Comparison of ENCODE assay signal across 25 cellular contexts in the genomic region with DNA sequence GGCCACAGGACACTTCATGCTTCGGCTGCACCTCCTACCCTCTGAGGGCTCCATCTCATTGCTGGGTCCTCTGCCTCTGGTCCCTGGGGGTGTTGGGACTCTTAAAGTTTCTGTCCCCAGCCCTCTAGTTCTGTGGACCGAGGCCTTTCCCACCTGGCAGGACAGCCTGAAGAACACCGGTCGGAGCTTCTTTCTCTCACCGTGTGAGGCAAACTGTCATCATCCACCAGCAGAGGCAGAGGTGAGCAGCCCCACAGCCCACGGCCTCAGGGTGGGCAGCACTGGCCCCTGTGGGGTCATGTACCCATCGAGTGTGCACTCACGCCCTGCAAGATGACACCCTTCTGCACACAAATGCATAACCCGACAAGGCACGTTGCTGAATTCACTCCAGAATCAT. TPM values are rescaled to one million over a fixed set of nuclear protein-coding genes. Genes with fewer than 3 reads are reported as not detected.
DNase-seq lines count a peak whose midpoint lies in the region; ATAC-seq and TF ChIP-seq lines count a peak whose summit lies in the region.
"Had no signal": no experiment of that assay in that cellular context is flagged by ENCODE, and none has a peak within 500 bp of the region (broad histone marks: within the 10 kb centered on the region; RNA-seq: fewer than 3 reads in every experiment).

No MANE protein-coding gene starts in this region.

- TF ChIP-seq CTCF in H9 (conservative IDR thresholded peaks at IDR 0.05): peak; percentile 55
- peak; percentile 11 for TF ChIP-seq CTCF in astrocyte of the cerebellum (IDR thresholded peaks at IDR 0.05; ENCODE audit: low read depth, low read length, missing control alignments)
- peak; percentile 29 for TF ChIP-seq CTCF in progenitor cell of endocrine pancreas (IDR thresholded peaks at IDR 0.05; ENCODE audit: unreplicated experiment)
- no peak for TF ChIP-seq CTCF in left lung (IDR thresholded peaks at IDR 0.05)

- H4K20me1 ChIP-seq in H9 (ENCODE audit: control insufficient read depth, insufficient read depth, insufficient read length): no peaks in the 10 kb centered on the region
- H4K20me1 ChIP-seq: BLaER1 had no signal

- intact Hi-C loops in left lung (cut with DNase I): no loop called here
- intact Hi-C loops in cardiac septum (cut with DNase I): no loop called here

- H3K27ac ChIP-seq in H9 (ENCODE audit: insufficient read length, low read depth, low read length) (no peak overlapping the region), left lung (no peak overlapping the region)
- H3K27ac ChIP-seq: BLaER1, HL-60, KMS-11, Peyer's patch, SJCRH30 had no signal

- no peak overlapping the region for H4K5ac ChIP-seq in H9 (ENCODE audit: insufficient read length, low read depth, low read length)

- no CpG with 5 or more reads among the region's 10 CpGs for WGBS in H9 (ENCODE audit: extremely low coverage, insufficient read length, low lambda C conversion rate)

- H3K79me2 ChIP-seq in H9 (ENCODE audit: insufficient read depth, low read length): no peaks in the 10 kb centered on the region

- no peak overlapping the region for H3K23ac ChIP-seq in H9 (ENCODE audit: insufficient read length, low read depth, low read length)

- no peak overlapping the region for H3T11ph ChIP-seq in H9 (ENCODE audit: low read length)

- no peak for ATAC-seq in GM21360 (IDR thresholded peaks at IDR 0.05; ENCODE audit: unreplicated experiment)
- no peak for ATAC-seq in left lung

- H2BK120ac ChIP-seq in H9 (ENCODE audit: low read depth, low read length, poor library complexity, severe bottlenecking): no peak overlapping the region

- H3K27ac Mint-ChIP-seq in H9 (no peak overlapping the region), progenitor cell of endocrine pancreas (no peak overlapping the region)
- H3K27ac Mint-ChIP-seq: CD4-positive, alpha-beta T cell had no signal

- H3K56ac ChIP-seq in H9 (ENCODE audit: insufficient read length, low read depth, low read length): no peak overlapping the region

- no peaks in the 10 kb centered on the region; a peak in 1 of 5 replicates for H3K9me3 Mint-ChIP-seq in H9
- no peaks in the 10 kb centered on the region for H3K9me3 Mint-ChIP-seq in progenitor cell of endocrine pancreas (ENCODE audit: low read depth)
- H3K9me3 Mint-ChIP-seq: CD4-positive, alpha-beta T cell had no signal

- H3K27me3 Mint-ChIP-seq in H9 (ENCODE audit: low read depth) (peaks cover 12% of the 10 kb centered on the region), progenitor cell of endocrine pancreas (peaks cover 85% of the 10 kb centered on the region)
- H3K27me3 Mint-ChIP-seq: CD4-positive, alpha-beta T cell had no signal

- H3K36me3 Mint-ChIP-seq in H9 (ENCODE audit: insufficient read depth in 1 of 3, low read depth in 3 of 3) (no peaks in the 10 kb centered on the region), progenitor cell of endocrine pancreas (ENCODE audit: insufficient read depth) (no peaks in the 10 kb centered on the region)

- in situ Hi-C loops in astrocyte of the cerebellum (cut with HindIII; ENCODE audit: low sequenced_read_pairs): no loop called here

- H2AK5ac ChIP-seq in H9 (ENCODE audit: insufficient read length, low read length): no peak overlapping the region

- H3K36me3 ChIP-seq in left lung: no peaks in the 10 kb centered on the region
- H3K36me3 ChIP-seq: BLaER1, Peyer's patch, SJCRH30 had no signal

- H3K4me1 ChIP-seq in H9 (ENCODE audit: insufficient read depth, low read length): no peaks in the 10 kb centered on the region
- H3K4me1 ChIP-seq in left lung: no peaks in the 10 kb centered on the region
- H3K4me1 ChIP-seq: BLaER1, Peyer's patch, SJCRH30 had no signal

- H2BK12ac ChIP-seq in H9 (ENCODE audit: insufficient read length, low read depth, low read length): no peak overlapping the region

- H3K9ac ChIP-seq in H9 (ENCODE audit: extremely low read depth, insufficient read length, low read length): no peak overlapping the region
- H3K9ac ChIP-seq: BLaER1, KMS-11 had no signal

- DNase-seq in H9 (no peak), astrocyte of the cerebellum (ENCODE audit: low read depth) (no peak), left kidney (ENCODE audit: low read depth, low spot score) (peak; percentile 30), progenitor cell of endocrine pancreas (ENCODE audit: low spot score, unreplicated experiment) (no peak), left lung (no peak), cardiac septum (ENCODE audit: low spot score) (no peak)
- no peak for DNase-seq in stimulated activated CD4-positive, alpha-beta T cell treated with anti-CD3 and anti-CD28 coated beads, Interleukin-4, amount 100 ng/mL, for 4 hours
- DNase-seq: CD4-positive, alpha-beta T cell; COR-L47; DMS79; HCEC 1CT; NCI-H1105; NCI-H146; NCI-H2029 treated with DMSO at 0.1 percent for 48 hours; NCI-H2171; NCI-H345; NCI-H524; NCI-H774; NK-92 treated with Interleukin-12 subunit alpha and Interleukin-12 subunit beta, amount 100 ng/mL, for 24 hours; Peyer's patch; SJCRH30 had no signal

- H3K14ac ChIP-seq in H9 (ENCODE audit: insufficient read depth, low read length): no peak overlapping the region

- H3K4me3 Mint-ChIP-seq in H9 (no peak overlapping the region), progenitor cell of endocrine pancreas (ENCODE audit: low read depth) (no peak overlapping the region)
- H3K4me3 Mint-ChIP-seq: CD4-positive, alpha-beta T cell had no signal

- H3K23me2 ChIP-seq in H9 (ENCODE audit: insufficient read length, low read depth, low read length, poor library complexity, severe bottlenecking): no peaks in the 10 kb centered on the region

- no peak overlapping the region for H2BK20ac ChIP-seq in H9 (ENCODE audit: low read depth, low read length, poor library complexity, severe bottlenecking)

- no peak overlapping the region for H3K4me2 ChIP-seq in H9 (ENCODE audit: insufficient read depth, insufficient read length, low read length)
- H3K4me2 ChIP-seq: BLaER1, KMS-11 had no signal

- no peak overlapping the region for H2BK5ac ChIP-seq in H9 (ENCODE audit: insufficient read length, low read length)

- H3K4me1 Mint-ChIP-seq in H9 (peaks cover 3 to 4% of the 10 kb centered on the region in 2 experiments; a peak in 2 of 4 replicates), progenitor cell of endocrine pancreas (ENCODE audit: low read depth) (no peaks in the 10 kb centered on the region)

- no peaks in the 10 kb centered on the region for H3K79me1 ChIP-seq in H9 (ENCODE audit: insufficient read depth, low read depth, low read length, poor library complexity, severe bottlenecking)

- no peaks in the 10 kb centered on the region for H3K27me3 ChIP-seq in H9 (ENCODE audit: insufficient read depth, low read length)
- peaks cover 0 to 11% of the 10 kb centered on the region in 2 donors for H3K27me3 ChIP-seq in left lung
- H3K27me3 ChIP-seq: BLaER1, Peyer's patch, SJCRH30 had no signal

- no peak overlapping the region for H3K4ac ChIP-seq in H9 (ENCODE audit: low read depth, low read length)

- no peaks in the 10 kb centered on the region for H3K9me3 ChIP-seq in H9 (ENCODE audit: control insufficient read depth, low read depth, low read length)
- no peaks in the 10 kb centered on the region for H3K9me3 ChIP-seq in left lung
- H3K9me3 ChIP-seq: BLaER1, Peyer's patch, SJCRH30 had no signal

- no peak overlapping the region for H3K4me3 ChIP-seq in astrocyte of the cerebellum (ENCODE audit: low read depth, low read length)
- no peak overlapping the region for H3K4me3 ChIP-seq in left lung
- H3K4me3 ChIP-seq: BLaER1, Peyer's patch, SJCRH30 had no signal

- no peak overlapping the region for H4K91ac ChIP-seq in H9 (ENCODE audit: insufficient read length, low read depth, low read length)

- no peak overlapping the region for H3K18ac ChIP-seq in H9 (ENCODE audit: insufficient read length, low read depth, low read length)

- no peak overlapping the region for H2BK15ac ChIP-seq in H9 (ENCODE audit: low read depth, low read length)

- H4K8ac ChIP-seq in H9 (replicated peaks; ENCODE audit: insufficient read length, low read depth, low read length): no peak overlapping the region

- H2AFZ ChIP-seq in H9 (ENCODE audit: low read length): no peak overlapping the region

RNA-seq across cellular contexts. Expression of gene IRX2, which starts 49.9 kb away (rescaled TPM):
- 91.6 and 94.4 TPM in 2 replicates for total RNA-seq in H9 (2021)
- total RNA-seq in progenitor cell of endocrine pancreas: 4.2 and 6.0 TPM in 2 replicates
- total RNA-seq in left lung: 10 to 100 TPM; 32.4 to 60.6 TPM
- total RNA-seq in cardiac septum: 3.2 TPM
- total RNA-seq: CD4-positive, alpha-beta T cell; Peyer's patch had no signal

Comparison
In these comparisons a context has a peak if more than half of its experiments do, and no peak if none do; other contexts are left out.
1. CTCF ChIP-seq: peak in H9 (single experiment), astrocyte of the cerebellum (single experiment) and progenitor cell of endocrine pancreas (single experiment); none in left lung (0 of 2).